Comparison of ENCODE assay signal across 8 cellular contexts in the genomic region with DNA sequence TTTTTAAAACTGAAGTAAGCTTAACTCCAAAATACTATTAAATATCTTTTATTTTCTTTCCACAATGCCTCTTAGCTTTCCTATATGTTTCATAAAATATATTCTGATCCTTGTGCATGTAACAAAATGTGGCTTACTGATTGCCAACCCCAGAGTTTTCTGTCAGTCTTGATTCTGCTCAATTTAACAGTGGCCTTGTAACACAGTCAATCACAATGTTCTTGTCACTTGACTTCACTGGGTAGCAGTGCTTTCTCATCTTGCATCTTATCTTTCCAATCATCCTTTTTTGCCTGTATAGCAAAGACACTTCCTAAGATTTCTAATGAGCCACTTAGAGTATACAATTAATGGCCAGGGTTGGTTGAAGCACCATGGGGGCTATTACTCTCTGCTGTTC. TPM values are rescaled to one million over a fixed set of nuclear protein-coding genes. Genes with fewer than 3 reads are reported as not detected.
"Had no signal": no experiment of that assay in that cellular context is flagged by ENCODE, and none has a peak within 500 bp of the region (broad histone marks: within the 10 kb centered on the region; RNA-seq: fewer than 3 reads in every experiment).

No MANE protein-coding gene starts in this region.

- ATAC-seq: HCT116, K562 had no signal

- DNase-seq: GM23248, GOT3, H7, IMR-90 had no signal

- H3K9me3 ChIP-seq: HAP-1 had no signal

- H3K9ac ChIP-seq: GM23248 had no signal

- H2AFZ ChIP-seq: GM23248 had no signal

- H3K36me3 ChIP-seq: HAP-1 had no signal

- H3K4me3 ChIP-seq: GM23248, HAP-1, K562 had no signal

- H3K27ac ChIP-seq: GM23248 had no signal

RNA-seq across cellular contexts. Expression of a gene that starts 19.9 kb away (rescaled TPM):
- total RNA-seq: GM23248, H7, HT-29 had no signal
- polyA plus RNA-seq: GM23248 had no signal
